Comparison of ENCODE assay signal across 1 cellular context in genomic region chr11:22130462-22131053, GRCh38.
TF ChIP-seq lines count a peak whose summit lies in the region.

No MANE protein-coding gene starts in this region.

TF ChIP-seq in HepG2, 621 proteins besides CTCF, POLR2A, EP300 and RAD21 (continued from another document):
- TF ChIP-seq ZBTB40 (IDR thresholded peaks at IDR 0.05) (no peak), ZBTB40 (CRISPR knock-in tag; IDR thresholded peaks at IDR 0.05) (no peak), SMC3 (IDR thresholded peaks at IDR 0.05; ENCODE audit: low read length) (peak; percentile 16; the same call in 1 of the 2 replicates), STAG1 (CRISPR knock-in tag; IDR thresholded peaks at IDR 0.05) (peak; percentile 38), TBX3 (IDR thresholded peaks at IDR 0.05; ENCODE audit: borderline replicate concordance) (no peak)
TF ChIP-seq in HepG2: peak in this region for 2.
